In genomic region chr10:17375936-17376584, GRCh38 we compare ENCODE assay signal across 9 cellular contexts.
DNase-seq lines count a peak whose midpoint lies in the region; ATAC-seq and TF ChIP-seq lines count a peak whose summit lies in the region.
"Had no signal": no experiment of that assay in that cellular context is flagged by ENCODE, and none has a peak within 500 bp of the region (broad histone marks: within the 10 kb centered on the region; RNA-seq: fewer than 3 reads in every experiment).

No MANE protein-coding gene starts in this region.

- CTCF ChIA-PET in RWPE1 (lab: Yijun Ruan, JAX): interaction anchor here (0.5 to 1.2 kb wide), 4 partner anchors 9 to 379 kb away, joined by 3 to 4 read pairs (median 4); no protein-coding TSS in a partner anchor

- no peak for ATAC-seq in stimulated activated effector memory CD8-positive, alpha-beta T cell treated with anti-CD3 and anti-CD28 coated beads, Interleukin-12 subunit alpha, Interleukin-12 subunit beta, amount 100 ng/mL, for 72 hours
- no peak for ATAC-seq in aorta (ENCODE audit: low FRiP score)
- ATAC-seq: T-cell had no signal

- H3K36me3 Mint-ChIP-seq in stimulated activated effector memory CD8-positive, alpha-beta T cell treated with anti-CD3 and anti-CD28 coated beads, Interleukin-12 subunit alpha, Interleukin-12 subunit beta, amount 100 ng/mL, for 72 hours: no peaks in the 10 kb centered on the region
- H3K36me3 Mint-ChIP-seq: T-cell had no signal

- intact Hi-C loops in aorta (cut with DNase I): no loop called here

- TF ChIP-seq CTCF in RWPE1 (conservative IDR thresholded peaks at IDR 0.05; ENCODE audit: low read depth) (peak; percentile 29), epithelial cell of proximal tubule (conservative IDR thresholded peaks at IDR 0.05; ENCODE audit: low read depth, low read length) (peak; percentile 67)

- DNase-seq in activated CD4-positive, alpha-beta T cell treated with anti-CD3 and anti-CD28 coated beads for 24 hours (ENCODE audit: low read depth in 2 of 2): peak; percentile 19 to 26
- no peak for DNase-seq in activated CD4-positive, alpha-beta T cell treated with anti-CD3 and anti-CD28 coated beads for 1 hour
- no peak for DNase-seq in RWPE1 (ENCODE audit: low spot score)
- DNase-seq in epithelial cell of proximal tubule (ENCODE audit: low read depth): no peak
- DNase-seq in stimulated activated effector memory CD8-positive, alpha-beta T cell treated with anti-CD3 and anti-CD28 coated beads, Interleukin-12 subunit alpha, Interleukin-12 subunit beta, amount 100 ng/mL, for 72 hours (ENCODE audit: low spot score in 2 of 2): peak; percentile 11 to 63
- DNase-seq in aorta: no peak
- no peak for DNase-seq in SKM-1 treated with dmso at 0.1 percent for 144 hours (lab: John Stamatoyannopoulos, UW; ENCODE audit: unreplicated experiment)
- DNase-seq in NCI-H1436 (lab: John Stamatoyannopoulos, UW): no peak

- no peaks in the 10 kb centered on the region for H3K4me1 Mint-ChIP-seq in stimulated activated effector memory CD8-positive, alpha-beta T cell treated with anti-CD3 and anti-CD28 coated beads, Interleukin-12 subunit alpha, Interleukin-12 subunit beta, amount 100 ng/mL, for 72 hours
- H3K4me1 Mint-ChIP-seq: T-cell had no signal

- no peaks in the 10 kb centered on the region for H3K36me3 ChIP-seq in aorta (ENCODE audit: control insufficient read depth in 1 of 2, insufficient read depth in 2 of 2, low read length in 1 of 2)

- POLR2A ChIA-PET in RWPE1 (lab: Yijun Ruan, JAX; ENCODE audit: low non-redundant PET): no interaction called here

- H3K9me3 ChIP-seq in aorta (ENCODE audit: control insufficient read depth, low read length): no peaks in the 10 kb centered on the region

- WGBS in aorta, 2 donors: 78 to 87% methylated on average over 10 of the region's 10 CpGs

- H3K27ac ChIP-seq in RWPE1 (no peak overlapping the region), aorta (ENCODE audit: low read depth in 1 of 2, low read length in 2 of 2) (no peak overlapping the region)

- H3K4me1 ChIP-seq in aorta (ENCODE audit: control insufficient read depth in 1 of 2, insufficient read depth in 2 of 2, low read length in 2 of 2): no peaks in the 10 kb centered on the region

- H3K27ac Mint-ChIP-seq in stimulated activated effector memory CD8-positive, alpha-beta T cell treated with anti-CD3 and anti-CD28 coated beads, Interleukin-12 subunit alpha, Interleukin-12 subunit beta, amount 100 ng/mL, for 72 hours: no peak overlapping the region
- H3K27ac Mint-ChIP-seq: T-cell had no signal

- H3K27me3 ChIP-seq in aorta (ENCODE audit: control insufficient read depth in 1 of 2, insufficient read depth in 2 of 2, low read length in 1 of 2): no peaks in the 10 kb centered on the region

- H3K9me3 Mint-ChIP-seq in stimulated activated effector memory CD8-positive, alpha-beta T cell treated with anti-CD3 and anti-CD28 coated beads, Interleukin-12 subunit alpha, Interleukin-12 subunit beta, amount 100 ng/mL, for 72 hours: no peaks in the 10 kb centered on the region
- H3K9me3 Mint-ChIP-seq: T-cell had no signal

- H3K4me3 Mint-ChIP-seq in stimulated activated effector memory CD8-positive, alpha-beta T cell treated with anti-CD3 and anti-CD28 coated beads, Interleukin-12 subunit alpha, Interleukin-12 subunit beta, amount 100 ng/mL, for 72 hours: no peak overlapping the region
- H3K4me3 Mint-ChIP-seq: T-cell had no signal

- H3K4me3 ChIP-seq in epithelial cell of proximal tubule (ENCODE audit: low read depth, low read length): no peak overlapping the region
- no peak overlapping the region for H3K4me3 ChIP-seq in aorta (ENCODE audit: low read length in 2 of 2)

Comparison
In these comparisons a context has a peak if more than half of its experiments do, and no peak if none do; other contexts are left out.
1. DNase-seq: peak in activated CD4-positive, alpha-beta T cell treated with anti-CD3 and anti-CD28 coated beads for 24 hours (2 of 2) and stimulated activated effector memory CD8-positive, alpha-beta T cell treated with anti-CD3 and anti-CD28 coated beads, Interleukin-12 subunit alpha, Interleukin-12 subunit beta, amount 100 ng/mL, for 72 hours (2 of 2); none in activated CD4-positive, alpha-beta T cell treated with anti-CD3 and anti-CD28 coated beads for 1 hour (single experiment), RWPE1 (single experiment), epithelial cell of proximal tubule (single experiment), aorta (0 of 2), SKM-1 treated with dmso at 0.1 percent for 144 hours (single experiment) and NCI-H1436 (single experiment).